In the genomic region with DNA sequence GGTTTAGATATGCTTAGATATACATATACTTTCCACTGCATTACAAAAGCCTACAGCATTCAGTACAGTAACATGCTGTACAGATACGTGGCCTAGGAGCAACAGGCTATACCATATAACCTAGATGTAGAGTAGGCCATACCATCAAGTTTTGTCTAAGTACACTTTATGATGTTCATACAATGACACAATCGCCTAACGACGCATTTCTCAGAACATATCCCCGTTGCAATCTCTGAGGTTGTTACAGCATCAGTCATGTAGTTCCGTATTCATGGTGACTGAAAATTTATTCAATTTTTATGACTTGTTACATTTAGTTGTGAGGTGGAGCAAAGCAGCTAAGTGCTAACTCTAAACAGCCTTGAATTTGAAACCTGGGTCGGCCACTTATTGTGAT, we compare ENCODE assay signal across 22 cellular contexts. TPM values are rescaled to one million over a fixed set of nuclear protein-coding genes. Genes with fewer than 3 reads are reported as not detected.
A peak's percentile ranks its signal among the peaks of the same experiment; 100 is the strongest.
DNase-seq lines count a peak whose midpoint lies in the region; ATAC-seq, FAIRE-seq and TF ChIP-seq lines count a peak whose summit lies in the region.
"Had no signal": no experiment of that assay in that cellular context is flagged by ENCODE, and none has a peak within 500 bp of the region (broad histone marks: within the 10 kb centered on the region; RNA-seq: fewer than 3 reads in every experiment).

No MANE protein-coding gene starts in this region.

- POLR2A ChIA-PET in GM12878 (lab: Charles Lee): no interaction called here

- no peaks in the 10 kb centered on the region for H3K9me2 ChIP-seq in Loucy (replicated peaks; ENCODE audit: low read depth, low read length)
- no peaks in the 10 kb centered on the region for H3K9me2 ChIP-seq in GM23248 (ENCODE audit: insufficient read depth)
- H3K9me2 ChIP-seq: SK-N-SH had no signal

- H4K20me1 ChIP-seq in Loucy (ENCODE audit: insufficient read depth, low read length, poor library complexity, severe bottlenecking): peaks cover 81% of the 10 kb centered on the region
- H4K20me1 ChIP-seq in GM12878 (ENCODE audit: control insufficient read depth, insufficient read depth): peaks cover 4% of the 10 kb centered on the region; the same call in 1 of the 2 replicates
- H4K20me1 ChIP-seq in GM23248 (ENCODE audit: insufficient read depth): no peaks in the 10 kb centered on the region; the same call in 1 of the 2 replicates

- no peak for TF ChIP-seq RAD21 in GM12878 (IDR thresholded peaks at IDR 0.05; ENCODE audit: insufficient read depth, low read depth, low read length)

- H3K9ac ChIP-seq in Loucy (ENCODE audit: low read depth, low read length, poor library complexity, severe bottlenecking): no peak overlapping the region
- no peak overlapping the region for H3K9ac ChIP-seq in GM12878 (ENCODE audit: control insufficient read depth, insufficient read depth, low read length)
- H3K9ac ChIP-seq in GM23248: no peak overlapping the region
- H3K9ac ChIP-seq: BLaER1 treated with 17β-estradiol and CSF1 and Interleukin-3, amounts not matched to agents 10 nM and 100 nM; SK-N-SH had no signal

- peaks cover 12% of the 10 kb centered on the region for H3K36me3 Mint-ChIP-seq in stimulated activated effector memory CD8-positive, alpha-beta T cell treated with anti-CD3 and anti-CD28 coated beads, Interleukin-12 subunit alpha, Interleukin-12 subunit beta, amount 100 ng/mL, for 72 hours

- no peaks in the 10 kb centered on the region for H3F3A ChIP-seq in Loucy (ENCODE audit: low read depth)
- no peaks in the 10 kb centered on the region; the same call in 1 of the 2 replicates for H3F3A ChIP-seq in GM23248 (ENCODE audit: insufficient read depth)

- H3K4me3 Mint-ChIP-seq in stimulated activated effector memory CD8-positive, alpha-beta T cell treated with anti-CD3 and anti-CD28 coated beads, Interleukin-12 subunit alpha, Interleukin-12 subunit beta, amount 100 ng/mL, for 72 hours: no peak overlapping the region
- H3K4me3 Mint-ChIP-seq: CD4-positive, alpha-beta T cell had no signal

- H3K9me3 ChIP-seq in Loucy (ENCODE audit: insufficient read depth, low read depth, low read length) (no peaks in the 10 kb centered on the region; the same call in 1 of the 2 replicates), GM12878 (replicated peaks; ENCODE audit: control insufficient read depth, insufficient read depth, low read length) (peaks cover 4% of the 10 kb centered on the region; the same call in 2 of the 3 replicates), GM23248 (ENCODE audit: low read depth) (no peaks in the 10 kb centered on the region)
- H3K9me3 ChIP-seq: A549 had no signal

- H3K36me3 ChIP-seq in Loucy (ENCODE audit: insufficient read depth, low read length) (0 out of 2 replicates have a peak, but pooled peaks cover 2% of the 10 kb centered on the region), GM12878 (ENCODE audit: control insufficient read depth in 2 of 2, insufficient read depth in 2 of 2, low read length in 1 of 2) (no peaks in the 10 kb centered on the region; a peak in 1 of 4 replicates), GM23248 (ENCODE audit: low read depth) (no peaks in the 10 kb centered on the region)

- H3K27ac ChIP-seq in GM12878 (ENCODE audit: control insufficient read depth, insufficient read depth) (no peak overlapping the region), GM23248 (no peak overlapping the region)
- H3K27ac ChIP-seq: A549; BLaER1 treated with 17β-estradiol and CSF1 and Interleukin-3, amounts not matched to agents 10 nM and 100 nM had no signal

- FAIRE-seq in GM12878 (lab: Jason Lieb, UNC): no peak
- FAIRE-seq: A549, G401.6, RCC 7860 had no signal

- intact Hi-C loops in GM12878 (cut with micrococcal nuclease; ENCODE audit: unreplicated experiment): no loop called here

- H3K4me1 ChIP-seq in Loucy (ENCODE audit: insufficient read depth, low read length, poor library complexity, severe bottlenecking): peaks cover 46% of the 10 kb centered on the region
- H3K4me1 ChIP-seq in GM12878 (ENCODE audit: control insufficient read depth, insufficient read depth, low read length): 0 out of 2 replicates have a peak, but pooled peaks cover 3% of the 10 kb centered on the region
- H3K4me1 ChIP-seq in GM23248 (ENCODE audit: insufficient read depth): peaks cover 11% of the 10 kb centered on the region

- no peak for TF ChIP-seq POLR2A in GM12878 (IDR thresholded peaks at IDR 0.05; ENCODE audit: low read depth, low read length)

- no peak overlapping the region for H2AFZ ChIP-seq in Loucy (ENCODE audit: low read length)
- no peak overlapping the region for H2AFZ ChIP-seq in GM12878 (ENCODE audit: control insufficient read depth, low read depth, low read length)
- H2AFZ ChIP-seq in GM23248: no peak overlapping the region

- H3K27ac Mint-ChIP-seq in stimulated activated effector memory CD8-positive, alpha-beta T cell treated with anti-CD3 and anti-CD28 coated beads, Interleukin-12 subunit alpha, Interleukin-12 subunit beta, amount 100 ng/mL, for 72 hours: no peak overlapping the region
- H3K27ac Mint-ChIP-seq: CD4-positive, alpha-beta T cell had no signal

- TF ChIP-seq CTCF in Loucy (conservative IDR thresholded peaks at IDR 0.05; ENCODE audit: low read length) (no peak), GM12878 (IDR thresholded peaks at IDR 0.05 in 2 of 3, conservative IDR thresholded peaks at IDR 0.05 in 1 of 3; ENCODE audit: control insufficient read depth in 2 of 3, extremely low read depth in 1 of 3, insufficient read depth in 1 of 3, low read depth in 3 of 3, low read length in 3 of 3) (no peak)

- no TSS peak for BruUV-seq in GM12878 (replicated peaks; lab: Mats Ljungman, UMichigan)

- peak overlapping the region; percentile 89 for H3K4me2 ChIP-seq in Loucy (ENCODE audit: low read depth, low read length, poor library complexity, severe bottlenecking)
- H3K4me2 ChIP-seq in GM12878 (ENCODE audit: control insufficient read depth, insufficient read depth): 0 out of 2 replicates have a peak overlapping the region, but pooled peaks have one; percentile 17
- no peak overlapping the region for H3K4me2 ChIP-seq in GM23248 (ENCODE audit: unreplicated experiment)
- H3K4me2 ChIP-seq: A549; BLaER1 treated with 17β-estradiol and CSF1 and Interleukin-3, amounts not matched to agents 10 nM and 100 nM; SK-N-SH had no signal

- peaks cover 47% of the 10 kb centered on the region for H3K4me1 Mint-ChIP-seq in stimulated activated effector memory CD8-positive, alpha-beta T cell treated with anti-CD3 and anti-CD28 coated beads, Interleukin-12 subunit alpha, Interleukin-12 subunit beta, amount 100 ng/mL, for 72 hours

- SMC1A ChIA-PET in GM12878 (lab: Charles Lee; ENCODE audit: uncharacterized antibody, unreplicated experiment): interaction anchor here (3.4 kb wide), 1 partner anchor 64 kb away, joined by 10 read pairs; no protein-coding TSS in a partner anchor

- 91% methylated on average over 7 of the region's 7 CpGs for WGBS in GM12878 (ENCODE audit: insufficient coverage, insufficient replicate concordance, low lambda C conversion rate, missing lambda C conversion rate)
- whole genome bisulfite sequencing in GM23248 (ENCODE audit: low coverage in 1 of 2, low lambda C conversion rate in 2 of 2, missing lambda C conversion rate in 2 of 2), 2 experiments: 98 to 99% methylated on average over 7 of the region's 7 CpGs

- ATAC-seq in GM12878: no peak
- ATAC-seq in stimulated activated effector memory CD8-positive, alpha-beta T cell treated with anti-CD3 and anti-CD28 coated beads, Interleukin-12 subunit alpha, Interleukin-12 subunit beta, amount 100 ng/mL, for 72 hours: peak; percentile 49
- ATAC-seq: A549 had no signal

- peak; percentile 89 for DNase-seq in GF-D8 (lab: John Stamatoyannopoulos, UW)
- no peak for DNase-seq in GM12878 (ENCODE audit: low read depth, low spot score)
- DNase-seq in stimulated activated effector memory CD8-positive, alpha-beta T cell treated with anti-CD3 and anti-CD28 coated beads, Interleukin-12 subunit alpha, Interleukin-12 subunit beta, amount 100 ng/mL, for 72 hours (ENCODE audit: low spot score in 2 of 2): no peak
- no peak for DNase-seq in NCI-H524 treated with DMSO at 0.1 percent for 48 hours (lab: John Stamatoyannopoulos, UW)
- DNase-seq in GM23248: no peak
- no peak for DNase-seq in NCI-H1417 (lab: John Stamatoyannopoulos, UW)
- DNase-seq: AML-193; CD4-positive, alpha-beta T cell; HCEC 1CT; IMR-90; KG1; NCI-H1105; NCI-H146; NCI-H2029; NCI-H2227 treated with DMSO at 0.1 percent for 48 hours; NCI-H69; SK-N-SH had no signal

- TF ChIP-seq EP300 in GM12878 (IDR thresholded peaks at IDR 0.05; ENCODE audit: borderline replicate concordance in 1 of 2, control insufficient read depth in 1 of 2, low read depth in 2 of 2, low read length in 2 of 2): no peak

- H3K4me3 ChIP-seq in Loucy (ENCODE audit: low read length, poor library complexity, severe bottlenecking): peak overlapping the region; percentile 75
- no peak overlapping the region for H3K4me3 ChIP-seq in GM12878
- H3K4me3 ChIP-seq in GM23248: no peak overlapping the region
- H3K4me3 ChIP-seq: A549; BLaER1 treated with 17β-estradiol and CSF1 and Interleukin-3, amounts not matched to agents 10 nM and 100 nM had no signal

- H3K9me3 Mint-ChIP-seq in stimulated activated effector memory CD8-positive, alpha-beta T cell treated with anti-CD3 and anti-CD28 coated beads, Interleukin-12 subunit alpha, Interleukin-12 subunit beta, amount 100 ng/mL, for 72 hours: peaks cover 4% of the 10 kb centered on the region

- no peaks in the 10 kb centered on the region for H3K27me3 ChIP-seq in Loucy (ENCODE audit: insufficient read depth, low read length, poor library complexity, severe bottlenecking)
- H3K27me3 ChIP-seq in GM12878 (replicated peaks in 1 of 2; ENCODE audit: control insufficient read depth in 2 of 2, insufficient read depth in 2 of 2, low read length in 1 of 2): no peaks in the 10 kb centered on the region
- no peaks in the 10 kb centered on the region for H3K27me3 ChIP-seq in GM23248 (replicated peaks; ENCODE audit: insufficient read depth)
- H3K27me3 ChIP-seq: BLaER1 treated with 17β-estradiol and CSF1 and Interleukin-3, amounts not matched to agents 10 nM and 100 nM had no signal

- CTCF ChIA-PET in GM12878 (lab: Yijun Ruan, JAX): interaction anchor here (1.0 to 1.3 kb wide), 2 partner anchors 29 to 64 kb away, joined by 3 read pairs; no protein-coding TSS in a partner anchor

- RAD21 ChIA-PET in GM12878 (lab: Charles Lee; ENCODE audit: unreplicated experiment): interaction anchor here (1.3 kb wide), 1 partner anchor 82 kb away, joined by 3 read pairs; no protein-coding TSS in a partner anchor

- H3K79me2 ChIP-seq in Loucy (ENCODE audit: insufficient read depth, low read length): peaks cover 99% of the 10 kb centered on the region
- peaks cover 27% of the 10 kb centered on the region for H3K79me2 ChIP-seq in GM12878 (ENCODE audit: control insufficient read depth, insufficient read depth, low read length)
- peaks cover 100% of the 10 kb centered on the region for H3K79me2 ChIP-seq in GM23248 (ENCODE audit: insufficient read depth)

- in situ Hi-C loops in GM12878 (cut with MboI) (no loop called here), GM23248 (cut with MboI) (no loop called here)

RNA-seq across cellular contexts. Expression of a gene that starts 6.7 kb away (rescaled TPM):
- 72.3 and 76.3 TPM in 2 replicates for total RNA-seq in GM12878 (2013; cell fraction: nucleolus; rRNA removed)
- total RNA-seq in GM12878 (2014; rRNA removed): 15.1 and 17.9 TPM in 2 replicates
- 18.2 and 18.9 TPM in 2 replicates for total RNA-seq in GM12878 (2014; rRNA removed; fragmentation: Illumina TruSeq; extraction: Trizol)
- 18.5 and 20.4 TPM in 2 replicates for total RNA-seq in GM12878 (2021)
- 11.2 TPM for polyA plus RNA-seq in GM12878 (2011; ENCODE audit: low read depth)
- 38.2 and 46.2 TPM in 2 replicates for polyA plus RNA-seq in GM12878 (2011; rRNA removed)
- 24.4 and 30.0 TPM in 2 replicates for polyA plus RNA-seq in GM12878 (2011; cell fraction: cytosol; rRNA removed)
- 23.6 and 32.5 TPM in 2 replicates for polyA plus RNA-seq in GM12878 (2011; cell fraction: nucleus; rRNA removed)
- polyA plus RNA-seq in GM12878 (2012): 9.7 and 11.7 TPM in 2 replicates
- 12.9 and 18.6 TPM in 2 replicates for polyA plus RNA-seq in GM12878 (2014; fragmentation: Illumina TruSeq; extraction: Trizol)
- 1 to 10 TPM; 3.4 to 5.9 TPM for polyA plus RNA-seq in GM12878 (2014; fragmentation: Nextera tagmentation; extraction: Ambion mirVana)
- polyA plus RNA-seq in GM12878 (2014; rRNA removed): 9.9 and 11.5 TPM in 2 replicates
- polyA plus RNA-seq in GM12878 (2016; fragmentation: Nextera tagmentation; extraction: Ambion mirVana): 1 to 10 TPM; 2.8 to 3.0 TPM
- 121 and 149 TPM in 2 replicates for polyA minus RNA-seq in GM12878 (2011; rRNA and poly(A)+ RNA removed)
- polyA minus RNA-seq in GM12878 (2011; cell fraction: cytosol; rRNA and poly(A)+ RNA removed): 39.9 and 47.0 TPM in 2 replicates
- 44.7 and 55.4 TPM in 2 replicates for polyA minus RNA-seq in GM12878 (2011; cell fraction: nucleus; rRNA and poly(A)+ RNA removed)
- total RNA-seq in GM23248 (2014; rRNA removed; shearing (Covaris generic)): 17.4 and 23.6 TPM in 2 replicates
- 3.4 and 4.1 TPM in 2 replicates for polyA plus RNA-seq in GM23248 (2016; fragmentation: Nextera tagmentation; extraction: Ambion mirVana)
